8 cellular contexts compared by ENCODE assay signal in the genomic region with DNA sequence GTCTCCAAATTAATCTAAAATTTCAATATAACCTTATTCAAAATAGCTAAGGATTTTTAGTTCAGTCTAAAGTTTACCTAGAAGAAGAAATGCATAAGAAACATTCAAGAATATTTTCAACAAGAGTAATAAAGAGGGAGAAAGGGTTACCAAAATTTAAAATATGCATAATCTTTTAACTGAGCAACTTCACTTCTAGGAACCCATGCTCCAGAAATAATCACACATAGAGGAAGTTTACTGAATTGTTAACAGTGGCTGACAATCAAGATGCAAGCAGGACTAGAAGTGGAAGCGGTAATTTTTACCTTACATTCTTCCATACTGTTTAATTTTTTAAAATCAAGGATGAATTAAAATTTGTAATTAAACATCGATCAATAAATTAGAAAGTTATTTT. TPM values are rescaled to one million over a fixed set of nuclear protein-coding genes. Genes with fewer than 3 reads are reported as not detected.
DNase-seq lines count a peak whose midpoint lies in the region; ATAC-seq and TF ChIP-seq lines count a peak whose summit lies in the region.

No MANE protein-coding gene starts in this region.

- peaks cover 34% of the 10 kb centered on the region for H3K36me3 Mint-ChIP-seq in activated CD8-positive, alpha-beta T cell treated with anti-CD3 and anti-CD28 coated beads, Interleukin-2, amount 10 ng/mL, durations not matched to agents 7 days and 5 days (ENCODE audit: low read depth)

- H3K9me3 ChIP-seq in heart left ventricle (peaks cover 0 to 7% (median 0%) of the 10 kb centered on the region in 12 donors), upper lobe of left lung (no peaks in the 10 kb centered on the region)

- peak overlapping the region; percentile 100 for H3K4me3 Mint-ChIP-seq in activated CD8-positive, alpha-beta T cell treated with anti-CD3 and anti-CD28 coated beads, Interleukin-2, amount 10 ng/mL, durations not matched to agents 7 days and 5 days

- H3K9me3 Mint-ChIP-seq in activated CD8-positive, alpha-beta T cell treated with anti-CD3 and anti-CD28 coated beads, Interleukin-2, amount 10 ng/mL, durations not matched to agents 7 days and 5 days (ENCODE audit: insufficient read depth), result no peaks in the 10 kb centered on the region

- peak overlapping the region; percentile 100 for H3K27ac Mint-ChIP-seq in activated CD8-positive, alpha-beta T cell treated with anti-CD3 and anti-CD28 coated beads, Interleukin-2, amount 10 ng/mL, durations not matched to agents 7 days and 5 days

- H3K4me1 ChIP-seq in heart left ventricle (peaks cover 9 to 64% (median 43%) of the 10 kb centered on the region in 12 donors), upper lobe of left lung (peaks cover 17 to 43% (median 29%) of the 10 kb centered on the region in 4 donors)

- no peaks in the 10 kb centered on the region for H3K27me3 Mint-ChIP-seq in activated CD8-positive, alpha-beta T cell treated with anti-CD3 and anti-CD28 coated beads, Interleukin-2, amount 10 ng/mL, durations not matched to agents 7 days and 5 days (ENCODE audit: low read depth)

- H3K27ac ChIP-seq in heart left ventricle (peak overlapping the region in 8 of 12 donors; percentile 96 to 100 (median 99)), upper lobe of left lung (peak overlapping the region in 2 of 4 donors; percentile 99)

- H3K27me3 ChIP-seq in heart left ventricle (no peaks in the 10 kb centered on the region), upper lobe of left lung (no peaks in the 10 kb centered on the region)

- CTCF ChIA-PET in activated CD8-positive, alpha-beta T cell treated with anti-CD3 and anti-CD28 coated beads, Interleukin-2, amount 10 ng/mL, durations not matched to agents 7 days and 5 days (lab: Charles Lee), result no interaction called here

- ATAC-seq in heart left ventricle (no peak), Right ventricle myocardium superior (ENCODE audit: poor library complexity) (no peak), upper lobe of left lung (ENCODE audit: low FRiP score in 2 of 2) (no peak)
- ATAC-seq in activated CD8-positive, alpha-beta T cell treated with anti-CD3 and anti-CD28 coated beads, Interleukin-2, amount 10 ng/mL, durations not matched to agents 7 days and 5 days, result no peak

- POLR2A ChIA-PET in activated CD8-positive, alpha-beta T cell treated with anti-CD3 and anti-CD28 coated beads, Interleukin-2, amount 10 ng/mL, durations not matched to agents 7 days and 5 days (lab: Charles Lee), result no interaction called here

- peaks cover 0 to 5% (median 0%) of the 10 kb centered on the region in 9 donors for H3K36me3 ChIP-seq in heart left ventricle
- H3K36me3 ChIP-seq in upper lobe of left lung, result no peaks in the 10 kb centered on the region

- peaks cover 39% of the 10 kb centered on the region for H3K4me1 Mint-ChIP-seq in activated CD8-positive, alpha-beta T cell treated with anti-CD3 and anti-CD28 coated beads, Interleukin-2, amount 10 ng/mL, durations not matched to agents 7 days and 5 days (ENCODE audit: low read depth)

- WGBS in heart left ventricle, 4 donors, result 23 to 43% (median 41%) methylated on average over 2 of the region's 2 CpGs
- WGBS in upper lobe of left lung, 2 donors, result 32 to 33% methylated on average over 2 of the region's 2 CpGs

- TF ChIP-seq CTCF in heart left ventricle (IDR thresholded peaks at IDR 0.05) (no peak), upper lobe of left lung (IDR thresholded peaks at IDR 0.05) (no peak), GM10266 (IDR thresholded peaks at IDR 0.05; ENCODE audit: control insufficient read depth, insufficient read depth, low read depth, missing control alignments) (no peak)

- DNase-seq in heart left ventricle, result no peak
- DNase-seq in Right ventricle myocardium superior, result no peak
- DNase-seq in activated CD8-positive, alpha-beta T cell treated with anti-CD3 and anti-CD28 coated beads, Interleukin-2, amount 10 ng/mL, durations not matched to agents 7 days and 5 days, result no peak
- DNase-seq in kidney glomerular epithelial cell (lab: John Stamatoyannopoulos, UW), result peak; percentile 36
- DNase-seq in upper lobe of left lung, result no peak
- no peak for DNase-seq in KG1 (lab: John Stamatoyannopoulos, UW)
- no peak for DNase-seq in GM10266 (ENCODE audit: extremely low spot score)
- no peak for DNase-seq in NCI-H1694 treated with DMSO at 0.1 percent for 48 hours (lab: John Stamatoyannopoulos, UW)

- intact Hi-C loops in heart left ventricle (cut with DNase I), result loop anchor here in 3 of 10 donors (5.0 to 10.0 kb wide), 3 partner anchors 661 to 1023 kb away; a partner anchor contains a TSS
- intact Hi-C loops in Right ventricle myocardium superior (cut with DNase I), result no loop called here

- TF ChIP-seq POLR2A in heart left ventricle (IDR thresholded peaks at IDR 0.05) (no peak), upper lobe of left lung (IDR thresholded peaks at IDR 0.05) (no peak)

- no peak for TF ChIP-seq EP300 in upper lobe of left lung (IDR thresholded peaks at IDR 0.05)

- H3K4me3 ChIP-seq in heart left ventricle (peak overlapping the region in 9 of 12 donors; percentile 78 to 95 (median 89)), upper lobe of left lung (peak overlapping the region in 3 of 4 donors; percentile 80 to 90 (median 90))

RNA-seq across cellular contexts. Expression of a gene that starts 1.9 kb away (rescaled TPM):
- total RNA-seq in heart left ventricle (100 to 1,000 TPM in 1 of 9 donors, 10 to 100 TPM in 8; 62.0 to 108 (median 87.9) TPM), Right ventricle myocardium superior (70.5 TPM), upper lobe of left lung (100 to 1,000 TPM in 1 of 6 donors, 10 to 100 TPM in 5; 38.0 to 114 (median 78.0) TPM)
- polyA plus RNA-seq in heart left ventricle, result 10 to 100 TPM; 19.0 to 59.8 TPM
- 10 to 100 TPM; 50.2 to 53.5 TPM for total RNA-seq in activated CD8-positive, alpha-beta T cell treated with anti-CD3 and anti-CD28 coated beads, Interleukin-2, amount 10 ng/mL, durations not matched to agents 7 days and 5 days
